ENCODE assay signal across 11 cellular contexts in the genomic region with DNA sequence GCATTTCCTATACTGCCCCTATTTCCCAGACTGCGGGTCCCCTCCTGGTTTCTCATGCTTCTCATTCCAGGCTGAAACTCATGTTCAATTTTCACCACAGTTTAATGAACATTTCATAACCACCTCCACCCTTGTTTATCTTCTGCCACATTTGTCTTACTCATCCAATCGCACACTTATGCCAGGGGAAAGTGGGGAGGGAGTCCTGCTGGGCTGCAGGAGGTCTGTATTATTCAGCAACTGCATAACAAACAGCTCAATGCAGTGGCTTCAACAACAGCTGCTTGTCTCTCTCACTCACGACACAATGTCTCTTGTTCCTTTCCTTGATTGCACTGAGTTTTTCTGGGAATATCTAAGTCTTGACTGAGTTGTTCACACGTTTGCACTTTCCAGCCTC.
"Had no signal": no experiment of that assay in that cellular context is flagged by ENCODE, and none has a peak within 500 bp of the region (broad histone marks: within the 10 kb centered on the region; RNA-seq: fewer than 3 reads in every experiment).

No MANE protein-coding gene starts in this region.

- H3K9me3 ChIP-seq: right lobe of liver, thoracic aorta had no signal

- H3K4me3 ChIP-seq: cardiac muscle cell, dorsolateral prefrontal cortex, right lobe of liver, thoracic aorta had no signal

- H3K4me1 ChIP-seq: right lobe of liver had no signal

- DNase-seq: activated CD4-positive, alpha-beta T cell treated with anti-CD3 and anti-CD28 coated beads for 4 hours; activated CD8-positive, alpha-beta T cell treated with anti-CD3 and anti-CD28 coated beads for 36 hours; activated effector memory CD4-positive, alpha-beta T cell treated with anti-CD3 and anti-CD28 coated beads, Interleukin-2, amount 50 U/mL, for 16 hours; activated T-cell treated with anti-CD3 and anti-CD28 coated beads, Interleukin-2, amount 50 U/mL, for 4 hours; dorsolateral prefrontal cortex; right lobe of liver; stimulated activated naive CD8-positive, alpha-beta T cell treated with anti-CD3 and anti-CD28 coated beads, Interleukin-15, amount 100 ng/mL, for 72 hours; T-helper 17 cell had no signal

- H3K27me3 ChIP-seq: cardiac muscle cell, dorsolateral prefrontal cortex, right lobe of liver had no signal

- H3K36me3 ChIP-seq: cardiac muscle cell, right lobe of liver, thoracic aorta had no signal

- ATAC-seq: activated CD8-positive, alpha-beta T cell treated with anti-CD3 and anti-CD28 coated beads for 36 hours; activated naive CD4-positive, alpha-beta T cell treated with anti-CD3 and anti-CD28 coated beads, Interleukin-2, amount 50 U/mL, for 72 hours; activated T-cell treated with anti-CD3 and anti-CD28 coated beads, Interleukin-2, amount 50 U/mL, for 4 hours; right lobe of liver; stimulated activated naive CD8-positive, alpha-beta T cell treated with anti-CD3 and anti-CD28 coated beads, Interleukin-15, amount 100 ng/mL, for 72 hours; T-helper 17 cell had no signal

- H3K27ac ChIP-seq: cardiac muscle cell, right lobe of liver, thoracic aorta had no signal
